ENCODE assay signal across 12 cellular contexts in genomic region chr4:118557298-118557851, GRCh38.
DNase-seq lines count a peak whose midpoint lies in the region; TF ChIP-seq lines count a peak whose summit lies in the region.
"Had no signal": no experiment of that assay in that cellular context is flagged by ENCODE, and none has a peak within 500 bp of the region (broad histone marks: within the 10 kb centered on the region; RNA-seq: fewer than 3 reads in every experiment).

No MANE protein-coding gene starts in this region.

- no peaks in the 10 kb centered on the region for H3K4me1 ChIP-seq in A673 (ENCODE audit: insufficient read depth, low read length, poor library complexity, severe bottlenecking)
- H3K4me1 ChIP-seq in HEK293 (ENCODE audit: control insufficient read depth, insufficient read depth, low read length), result no peaks in the 10 kb centered on the region
- no peaks in the 10 kb centered on the region for H3K4me1 ChIP-seq in CD4-positive, alpha-beta memory T cell (ENCODE audit: insufficient read depth, low read length)

- no peak for TF ChIP-seq CTCF in A673 (conservative IDR thresholded peaks at IDR 0.05; ENCODE audit: low read depth, low read length)
- TF ChIP-seq CTCF in HEK293 (tag by site-specific recombination; IDR thresholded peaks at IDR 0.05), result no peak

- intact Hi-C loops in A673 (cut with micrococcal nuclease; ENCODE audit: unreplicated experiment), result no loop called here
- intact Hi-C loops in CD4-positive, alpha-beta memory T cell (cut with micrococcal nuclease), result no loop called here

- CTCF ChIA-PET in A673 (lab: Charles Lee) (no interaction called here), HEK293 (lab: Yijun Ruan, JAX) (no interaction called here)
- CTCF ChIA-PET in CD4-positive, alpha-beta memory T cell (lab: Charles Lee; ENCODE audit: partially characterized antibody), result no interaction called here

- no peak overlapping the region for H3K27ac Mint-ChIP-seq in CD4-positive, alpha-beta memory T cell
- H3K27ac Mint-ChIP-seq: activated CD8-positive, alpha-beta T cell treated with anti-CD3 and anti-CD28 coated beads for 36 hours; CD4-positive, CD25-positive, alpha-beta regulatory T cell; naive thymus-derived CD8-positive, alpha-beta T cell had no signal

- H3K9me3 Mint-ChIP-seq in CD4-positive, alpha-beta memory T cell, result no peaks in the 10 kb centered on the region
- H3K9me3 Mint-ChIP-seq: activated CD8-positive, alpha-beta T cell treated with anti-CD3 and anti-CD28 coated beads for 36 hours; naive thymus-derived CD8-positive, alpha-beta T cell had no signal

- POLR2A ChIA-PET in A673 (lab: Charles Lee; ENCODE audit: low non-redundant PET), result no interaction called here
- POLR2A ChIA-PET in HEK293 (lab: Yijun Ruan, JAX), result no interaction called here
- POLR2A ChIA-PET in CD4-positive, alpha-beta memory T cell (lab: Charles Lee; ENCODE audit: partially characterized antibody), result no interaction called here

- no peak overlapping the region for H3K4me3 Mint-ChIP-seq in CD4-positive, alpha-beta memory T cell
- H3K4me3 Mint-ChIP-seq: activated CD8-positive, alpha-beta T cell treated with anti-CD3 and anti-CD28 coated beads for 36 hours; CD4-positive, CD25-positive, alpha-beta regulatory T cell; naive thymus-derived CD8-positive, alpha-beta T cell had no signal

- no TSS peak for BruUV-seq in A673 (replicated peaks; lab: Mats Ljungman, UMichigan)

- no peaks in the 10 kb centered on the region for H3K36me3 ChIP-seq in A673 (ENCODE audit: insufficient read depth, low read length, poor library complexity, severe bottlenecking)
- no peaks in the 10 kb centered on the region for H3K36me3 ChIP-seq in HEK293 (ENCODE audit: control insufficient read depth in 2 of 2, insufficient read depth in 1 of 2, low read length in 2 of 2)
- H3K36me3 ChIP-seq in CD4-positive, alpha-beta memory T cell (ENCODE audit: insufficient read depth, low read length), result no peaks in the 10 kb centered on the region

- DNase-seq in A673 (ENCODE audit: low spot score) (peak; percentile 41), NCI-H446 treated with DMSO at 0.1 percent for 48 hours (lab: John Stamatoyannopoulos, UW) (peak; percentile 5), dedifferentiated amniotic fluid mesenchymal stem cell (ENCODE audit: extremely low spot score) (peak; percentile 34), inferior parietal cortex (ENCODE audit: extremely low spot score) (no peak), germinal center (ENCODE audit: low spot score) (no peak)
- no peak for DNase-seq in CD4-positive, alpha-beta memory T cell
- DNase-seq in activated naive CD4-positive, alpha-beta T cell treated with Interleukin-2 at 50 U/mL for 16 hours, result no peak
- DNase-seq: activated CD8-positive, alpha-beta T cell treated with anti-CD3 and anti-CD28 coated beads for 36 hours; CD4-positive, CD25-positive, alpha-beta regulatory T cell; effector memory CD4-positive, alpha-beta T cell had no signal

- H3K36me3 Mint-ChIP-seq in CD4-positive, alpha-beta memory T cell, result no peaks in the 10 kb centered on the region
- H3K36me3 Mint-ChIP-seq: CD4-positive, CD25-positive, alpha-beta regulatory T cell; naive thymus-derived CD8-positive, alpha-beta T cell had no signal

- H3K27me3 Mint-ChIP-seq in CD4-positive, alpha-beta memory T cell, result peaks cover 8 to 22% of the 10 kb centered on the region in 2 donors

- H3K4me1 Mint-ChIP-seq in CD4-positive, alpha-beta memory T cell, result no peaks in the 10 kb centered on the region
- H3K4me1 Mint-ChIP-seq: CD4-positive, CD25-positive, alpha-beta regulatory T cell had no signal

- H3K27me3 ChIP-seq in A673 (replicated peaks; ENCODE audit: insufficient read depth, low read depth, low read length, poor library complexity), result no peaks in the 10 kb centered on the region
- H3K27me3 ChIP-seq in CD4-positive, alpha-beta memory T cell (ENCODE audit: insufficient read depth, low read length), result no peaks in the 10 kb centered on the region

- no peak overlapping the region for H3K27ac ChIP-seq in A673 (ENCODE audit: low read depth, low read length, poor library complexity, severe bottlenecking)
- H3K27ac ChIP-seq in HEK293 (ENCODE audit: extremely low read depth, low read depth, low read length), result no peak overlapping the region
- no peak overlapping the region for H3K27ac ChIP-seq in CD4-positive, alpha-beta memory T cell (ENCODE audit: low read depth, low read length)

- H3K4me3 ChIP-seq in A673 (ENCODE audit: low read depth, low read length, poor library complexity, severe bottlenecking) (no peak overlapping the region), HEK293 (ENCODE audit: low read depth, low read length) (no peak overlapping the region)
- H3K4me3 ChIP-seq in CD4-positive, alpha-beta memory T cell (ENCODE audit: low read length in 2 of 2), result no peak overlapping the region

- H3K9me3 ChIP-seq in A673 (ENCODE audit: low read depth, low read length, poor library complexity, severe bottlenecking), result no peaks in the 10 kb centered on the region
- no peaks in the 10 kb centered on the region for H3K9me3 ChIP-seq in HEK293 (ENCODE audit: control insufficient read depth, insufficient read depth, low read depth, low read length)
- no peaks in the 10 kb centered on the region for H3K9me3 ChIP-seq in CD4-positive, alpha-beta memory T cell (ENCODE audit: control insufficient read depth in 1 of 2, low read length in 2 of 2)

TF ChIP-seq in HEK293, 187 proteins besides CTCF, POLR2A, EP300 and RAD21 (continues in another document):
- no peak for TF ChIP-seq ZNF571 (tag by site-specific recombination; IDR thresholded peaks at IDR 0.05)
- no peak for TF ChIP-seq ZNF394 (tag by site-specific recombination; IDR thresholded peaks at IDR 0.05; ENCODE audit: borderline replicate concordance)
- TF ChIP-seq ZBTB6 (tag by site-specific recombination; IDR thresholded peaks at IDR 0.05), result no peak
- peak; percentile 17; the same call in 1 of the 2 replicates for TF ChIP-seq ZNF335 (tag by site-specific recombination; conservative IDR thresholded peaks at IDR 0.05)
- TF ChIP-seq, protein P1, sequence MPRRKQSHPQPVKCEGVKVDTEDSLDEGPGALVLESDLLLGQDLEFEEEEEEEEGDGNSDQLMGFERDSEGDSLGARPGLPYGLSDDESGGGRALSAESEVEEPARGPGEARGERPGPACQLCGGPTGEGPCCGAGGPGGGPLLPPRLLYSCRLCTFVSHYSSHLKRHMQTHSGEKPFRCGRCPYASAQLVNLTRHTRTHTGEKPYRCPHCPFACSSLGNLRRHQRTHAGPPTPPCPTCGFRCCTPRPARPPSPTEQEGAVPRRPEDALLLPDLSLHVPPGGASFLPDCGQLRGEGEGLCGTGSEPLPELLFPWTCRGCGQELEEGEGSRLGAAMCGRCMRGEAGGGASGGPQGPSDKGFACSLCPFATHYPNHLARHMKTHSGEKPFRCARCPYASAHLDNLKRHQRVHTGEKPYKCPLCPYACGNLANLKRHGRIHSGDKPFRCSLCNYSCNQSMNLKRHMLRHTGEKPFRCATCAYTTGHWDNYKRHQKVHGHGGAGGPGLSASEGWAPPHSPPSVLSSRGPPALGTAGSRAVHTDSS (tag by site-specific recombination; IDR thresholded peaks at IDR 0.05), result no peak
- TF ChIP-seq ZNF518A (tag by site-specific recombination; conservative IDR thresholded peaks at IDR 0.05; ENCODE audit: low read depth), result 0 out of 2 replicates have a peak, but pooled peaks have one; percentile 32

Comparison
In these comparisons a context has a peak if more than half of its experiments do, and no peak if none do; other contexts are left out.
1. DNase-seq: peak in A673 (single experiment), NCI-H446 treated with DMSO at 0.1 percent for 48 hours (single experiment) and dedifferentiated amniotic fluid mesenchymal stem cell (single experiment); none in inferior parietal cortex (single experiment), CD4-positive, alpha-beta memory T cell (0 of 5), germinal center (single experiment) and activated naive CD4-positive, alpha-beta T cell treated with Interleukin-2 at 50 U/mL for 16 hours (single experiment).